Comparison of ENCODE assay signal across 19 cellular contexts in the genomic region with DNA sequence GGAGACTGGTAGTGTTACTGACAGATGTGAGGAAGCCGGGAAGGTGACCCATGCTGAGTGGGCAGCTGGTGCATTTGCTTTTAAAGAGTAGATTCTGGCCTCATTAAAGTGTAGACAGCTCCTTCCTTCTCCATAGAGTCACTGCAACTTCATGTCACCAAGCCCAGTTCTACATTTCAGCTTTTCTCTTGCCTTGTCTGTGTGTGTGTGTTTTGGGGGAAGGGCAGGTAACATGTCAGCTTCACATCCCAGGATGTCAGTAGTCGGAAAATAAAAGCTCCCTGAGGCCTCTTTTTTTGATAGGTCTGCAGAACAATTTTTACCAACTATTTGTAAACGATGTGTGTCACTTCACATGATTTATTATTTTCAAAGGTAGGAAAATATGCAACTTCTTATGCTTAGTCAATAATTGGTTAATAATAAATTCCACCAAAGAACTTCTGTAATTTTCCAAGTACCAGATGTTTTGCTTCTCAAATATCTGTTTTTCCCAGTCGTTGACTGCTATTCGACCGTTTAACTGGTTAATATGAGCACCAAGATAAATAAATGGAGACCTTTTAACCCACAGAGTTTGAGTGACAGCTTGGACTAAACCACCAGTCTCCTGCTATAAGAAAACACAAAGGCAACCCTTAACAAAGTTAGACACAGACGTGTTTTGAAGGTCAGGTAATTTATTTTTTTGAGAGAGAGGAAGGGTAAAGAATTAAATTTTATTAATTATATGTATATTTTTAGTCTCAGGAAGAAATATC.
"Had no signal": no experiment of that assay in that cellular context is flagged by ENCODE, and none has a peak within 500 bp of the region (broad histone marks: within the 10 kb centered on the region; RNA-seq: fewer than 3 reads in every experiment).

No MANE protein-coding gene starts in this region.

- ATAC-seq: activated naive CD4-positive, alpha-beta T cell treated with anti-CD3 and anti-CD28 coated beads, Interleukin-2, amount 50 U/mL, for 72 hours; heart right ventricle; naive thymus-derived CD8-positive, alpha-beta T cell had no signal

- H3K36me3 ChIP-seq: adrenal gland, esophagus muscularis mucosa, heart right ventricle had no signal

- FAIRE-seq: endothelial cell of umbilical vein had no signal

- H3K9me3 ChIP-seq: adrenal gland, esophagus muscularis mucosa, heart right ventricle had no signal

- H3K27me3 ChIP-seq: adrenal gland had no signal

- DNase-seq: activated CD4-positive, alpha-beta T cell treated with anti-CD3 and anti-CD28 coated beads, Interleukin-2, amount 50 U/mL, for 1 hour; activated CD4-positive, CD25-positive, alpha-beta regulatory T cell treated with anti-CD3 and anti-CD28 coated beads, Interleukin-2, amount 50 U/mL, for 72 hours; activated CD8-positive, alpha-beta memory T cell treated with anti-CD3 and anti-CD28 coated beads for 24 hours; activated gamma-delta T cell treated with Interleukin-2 at 50 U/mL for 16 hours; adrenal gland; dermis blood vessel endothelial cell; effector memory CD4-positive, alpha-beta T cell; heart right ventricle; kidney glomerular epithelial cell; mesendoderm; naive thymus-derived CD8-positive, alpha-beta T cell; nucleus accumbens; posterior cingulate gyrus; stimulated activated CD8-positive, alpha-beta memory T cell treated with anti-CD3 and anti-CD28 coated beads, Interleukin-4, amount 100 ng/mL, for 48 hours; stimulated activated naive CD4-positive, alpha-beta T cell had no signal

- H3K4me1 Mint-ChIP-seq: naive thymus-derived CD8-positive, alpha-beta T cell had no signal

- H3K4me1 ChIP-seq: adrenal gland, esophagus muscularis mucosa, heart right ventricle had no signal

- H3K36me3 Mint-ChIP-seq: activated naive CD4-positive, alpha-beta T cell treated with anti-CD3 and anti-CD28 coated beads, Interleukin-2, amount 50 U/mL, for 72 hours; naive thymus-derived CD8-positive, alpha-beta T cell had no signal

- H3K4me3 Mint-ChIP-seq: naive thymus-derived CD8-positive, alpha-beta T cell had no signal

- H3K4me3 ChIP-seq: adrenal gland, esophagus muscularis mucosa, heart right ventricle had no signal

- H3K27ac ChIP-seq: adrenal gland, esophagus muscularis mucosa, heart right ventricle, VCaP had no signal

- H3K27ac Mint-ChIP-seq: activated naive CD4-positive, alpha-beta T cell treated with anti-CD3 and anti-CD28 coated beads, Interleukin-2, amount 50 U/mL, for 72 hours; naive thymus-derived CD8-positive, alpha-beta T cell had no signal
